In the genomic region with DNA sequence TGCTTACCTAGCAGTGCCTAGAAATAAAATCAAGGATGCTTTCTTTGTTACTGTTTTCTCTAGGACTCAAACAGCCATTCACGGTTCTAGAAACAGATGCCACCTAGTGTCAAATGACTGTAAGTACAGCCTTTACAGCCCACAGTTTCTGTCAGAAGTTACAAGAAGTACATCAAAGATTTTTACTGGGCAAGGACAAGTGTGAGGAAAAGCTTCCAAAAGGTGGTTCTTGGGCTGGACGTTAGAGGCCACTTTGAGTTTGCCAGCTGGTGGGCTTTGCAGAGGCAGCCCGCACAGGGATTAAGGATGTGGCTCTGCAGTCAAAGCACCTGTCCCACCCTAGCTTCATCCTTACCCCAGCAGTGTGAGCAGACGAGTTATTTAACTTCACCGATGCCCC, we compare ENCODE assay signal across 8 cellular contexts. TPM values are rescaled to one million over a fixed set of nuclear protein-coding genes. Genes with fewer than 3 reads are reported as not detected.
A peak's percentile ranks its signal among the peaks of the same experiment; 100 is the strongest.
DNase-seq lines count a peak whose midpoint lies in the region; ATAC-seq, FAIRE-seq and TF ChIP-seq lines count a peak whose summit lies in the region.

No MANE protein-coding gene starts in this region.

- peak; percentile 68 to 82 (median 72) for TF ChIP-seq CTCF in breast epithelium (IDR thresholded peaks at IDR 0.05)
- TF ChIP-seq CTCF in kidney (IDR thresholded peaks at IDR 0.05; ENCODE audit: borderline replicate concordance, extremely low read depth, insufficient read depth) = peak; percentile 77
- peak; percentile 53 to 83 (median 82) for TF ChIP-seq CTCF in thyroid gland (IDR thresholded peaks at IDR 0.05)

- FAIRE-seq in kidney (lab: Jason Lieb, UNC) = no peak

- peaks cover 0 to 21% of the 10 kb centered on the region in 2 donors for H3K4me1 ChIP-seq in breast epithelium
- peaks cover 17 to 31% of the 10 kb centered on the region in 2 donors for H3K4me1 ChIP-seq in kidney (ENCODE audit: control insufficient read depth in 1 of 2, insufficient read depth in 1 of 2, low read depth in 1 of 2, low read length in 2 of 2)
- peaks cover 49 to 70% of the 10 kb centered on the region in 2 donors for H3K4me1 ChIP-seq in thyroid gland

- H3K9me3 ChIP-seq in breast epithelium (no peaks in the 10 kb centered on the region), kidney (ENCODE audit: control insufficient read depth in 1 of 2, low read length in 2 of 2) (no peaks in the 10 kb centered on the region), thyroid gland (no peaks in the 10 kb centered on the region)

- H3K36me3 ChIP-seq in breast epithelium (no peaks in the 10 kb centered on the region), kidney (ENCODE audit: control insufficient read depth in 1 of 2, insufficient read depth in 2 of 2, low read length in 2 of 2) (no peaks in the 10 kb centered on the region), thyroid gland (no peaks in the 10 kb centered on the region)

- H3K4me3 ChIP-seq in breast epithelium = no peak overlapping the region
- H3K4me3 ChIP-seq in kidney (ENCODE audit: low read length in 2 of 2) = no peak overlapping the region
- H3K4me3 ChIP-seq in thyroid gland (replicated peaks in 1 of 3) = no peak overlapping the region

- DNase-seq in DMS79 (lab: John Stamatoyannopoulos, UW) (peak; percentile 19), HuH-7.5 (ENCODE audit: low spot score) (peak; percentile 75), NOMO-1 treated with DMSO at 0.1 percent for 48 hours (lab: John Stamatoyannopoulos, UW; ENCODE audit: unreplicated experiment) (peak; percentile 65), breast epithelium (ENCODE audit: low spot score in 2 of 2) (no peak), kidney (no peak), thyroid gland (no peak)

- no peak for ATAC-seq in HG02678 (IDR thresholded peaks at IDR 0.05; ENCODE audit: unreplicated experiment)
- ATAC-seq in GM18861 (IDR thresholded peaks at IDR 0.05; ENCODE audit: unreplicated experiment) = no peak

- H3K9ac ChIP-seq in kidney (ENCODE audit: low read length in 2 of 2) = no peak overlapping the region

- TF ChIP-seq POLR2A in breast epithelium (IDR thresholded peaks at IDR 0.05) (no peak), thyroid gland (IDR thresholded peaks at IDR 0.05) (no peak)

- H3K27me3 ChIP-seq in breast epithelium (no peaks in the 10 kb centered on the region), thyroid gland (no peaks in the 10 kb centered on the region)

- 34 to 40% methylated on average over 4 to 5 of the region's 5 CpGs for WGBS in thyroid gland, 2 donors

- intact Hi-C loops in breast epithelium (cut with DNase I; ENCODE audit: low total_unique reads) = no loop called here
- intact Hi-C loops in kidney (cut with DNase I) = no loop called here
- intact Hi-C loops in thyroid gland (cut with DNase I) = no loop called here

- H3K27ac ChIP-seq in breast epithelium = peak overlapping the region in 1 of 2 donors; percentile 17
- no peak overlapping the region for H3K27ac ChIP-seq in kidney (ENCODE audit: low read depth in 2 of 2, low read length in 2 of 2)
- H3K27ac ChIP-seq in thyroid gland = peak overlapping the region; percentile 13 to 46 (median 37)

RNA-seq across cellular contexts. Expression of a gene that starts 6.9 kb away (rescaled TPM):
- 10 to 100 TPM; 35.2 to 74.6 (median 43.9) TPM for total RNA-seq in breast epithelium
- total RNA-seq in kidney = 54.2 TPM
- 15.8 TPM for polyA plus RNA-seq in kidney (ENCODE audit: insufficient read depth, low read depth, low replicate concordance)
- 10 to 100 TPM; 57.4 to 84.2 (median 67.4) TPM for total RNA-seq in thyroid gland

Comparison
In these comparisons a context has a peak if more than half of its experiments do, and no peak if none do; other contexts are left out.
1. DNase-seq: peak in DMS79 (single experiment), HuH-7.5 (single experiment) and NOMO-1 treated with DMSO at 0.1 percent for 48 hours (single experiment); none in breast epithelium (0 of 2), kidney (single experiment) and thyroid gland (0 of 2).
2. H3K27ac ChIP-seq: peak in thyroid gland (3 of 3); none in kidney (0 of 2).
3. Peak in every context shown above with its lines, with median percentiles within 50 percentile points of each other: CTCF ChIP-seq.